Comparison of ENCODE assay signal across 1 cellular context in the genomic region with DNA sequence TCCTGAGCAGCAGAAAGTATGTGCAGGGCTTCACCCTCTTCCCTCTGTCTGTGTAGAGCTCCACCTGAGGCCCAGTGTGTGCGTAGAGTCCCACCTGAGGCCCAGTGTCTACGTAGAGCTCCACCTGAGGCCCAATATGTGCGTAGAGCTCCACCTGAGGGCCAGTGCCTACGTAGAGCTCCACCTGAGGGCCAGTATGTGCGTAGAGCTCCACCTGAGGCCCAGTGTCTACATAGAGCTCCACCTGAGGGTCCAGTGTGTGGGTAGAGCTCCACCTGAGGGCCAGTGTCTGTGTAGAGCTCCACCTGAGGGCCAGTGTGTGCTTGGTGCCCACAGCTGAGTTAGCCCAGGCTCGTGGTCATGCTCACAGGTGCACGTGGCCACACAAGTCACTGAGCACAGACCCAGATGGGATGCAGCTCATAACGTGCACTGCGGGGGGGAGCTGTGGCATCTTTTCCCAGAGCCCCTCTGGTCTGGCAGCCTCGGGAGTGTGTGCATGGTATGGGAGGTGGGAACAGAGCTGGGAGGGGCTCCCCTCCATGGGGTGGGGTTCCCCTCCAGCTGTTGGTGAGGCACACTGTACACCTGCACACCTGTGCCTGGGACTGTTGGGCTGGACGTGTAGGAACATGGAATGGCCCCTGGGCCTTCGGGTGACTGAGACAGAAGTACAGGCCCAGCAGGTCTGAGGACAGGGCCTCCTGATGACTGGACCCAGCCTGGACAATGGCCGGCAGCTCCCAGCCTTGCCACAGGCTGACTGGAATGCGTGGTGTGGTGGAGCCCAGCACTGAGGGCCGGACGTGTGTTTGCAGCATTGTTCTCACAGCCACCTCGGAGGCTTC.
A peak's percentile ranks its signal among the peaks of the same experiment; 100 is the strongest.
TF ChIP-seq lines count a peak whose summit lies in the region.

No MANE protein-coding gene starts in this region.

TF ChIP-seq in HepG2, 621 proteins besides CTCF, POLR2A, EP300 and RAD21:
- TF ChIP-seq HNF4A (CRISPR knock-in tag; IDR thresholded peaks at IDR 0.05), result no peak
- peak; percentile 15; the same call in 1 of the 2 replicates for TF ChIP-seq STAG1 (CRISPR knock-in tag; IDR thresholded peaks at IDR 0.05)
TF ChIP-seq in HepG2: peak in this region for 1.
